1 cellular context compared by ENCODE assay signal in the genomic region with DNA sequence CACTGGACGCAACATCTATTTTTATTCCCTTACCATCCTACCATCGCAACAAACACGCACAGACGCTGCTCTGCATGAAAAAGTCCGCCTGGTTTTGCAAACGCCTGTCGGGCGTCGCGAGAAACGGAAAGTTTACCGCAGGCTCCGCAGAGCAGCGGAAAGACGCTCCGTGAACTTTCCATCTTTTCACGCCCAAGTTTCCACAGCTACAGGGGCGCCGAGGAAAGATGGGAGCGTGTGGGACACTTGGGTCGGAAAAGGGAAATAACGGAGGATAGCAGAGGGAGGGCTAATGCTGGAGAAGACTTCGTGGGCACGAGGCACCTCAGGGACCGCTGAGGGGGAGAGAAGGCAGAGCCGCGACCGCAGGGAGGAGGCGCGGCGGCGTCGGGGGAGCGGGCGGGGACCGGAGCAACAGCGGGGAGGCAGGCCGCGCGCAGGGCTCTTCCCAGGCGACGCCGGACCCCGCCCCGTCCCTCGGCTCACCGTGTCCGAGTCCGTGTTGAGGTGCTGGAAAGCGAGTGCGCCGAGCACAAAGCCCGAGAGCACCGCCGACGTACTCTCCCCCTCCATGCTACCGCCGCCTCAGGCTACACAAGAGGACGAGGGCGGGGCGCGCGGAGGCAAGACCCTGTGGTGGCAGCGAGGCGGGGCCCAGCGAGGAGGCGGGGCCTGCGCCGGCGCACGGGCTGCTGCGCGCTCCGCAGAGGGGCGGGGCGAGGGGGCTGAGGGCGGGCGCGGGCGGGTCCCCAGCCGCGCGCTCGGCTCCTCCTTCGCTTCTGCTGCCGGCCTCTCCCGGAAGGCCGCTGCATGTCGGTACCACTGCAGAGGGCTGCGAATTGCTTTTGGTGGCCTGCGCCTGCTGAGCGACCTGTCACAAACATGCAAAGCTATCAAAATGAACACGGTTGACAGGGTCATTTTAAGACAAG.
TF ChIP-seq lines count a peak whose summit lies in the region.

ABRAXAS1 (minus strand) TSS at position 601 of the 932 bp plus-strand sequence; CDS start at position 573, 28 bp downstream.

TF ChIP-seq in K562, 482 proteins besides CTCF, POLR2A, EP300 and RAD21 (continued from another document and continues in another):
- TF ChIP-seq ZBTB17 (CRISPR knock-in tag; IDR thresholded peaks at IDR 0.05) (peak; percentile 54; the same call in 1 of the 2 replicates), ZNF644 (tag; IDR thresholded peaks at IDR 0.05; ENCODE audit: low read depth) (no peak), ZFX (CRISPR knock-in tag; IDR thresholded peaks at IDR 0.05) (peak; percentile 71), ZNF146 (CRISPR knock-in tag; IDR thresholded peaks at IDR 0.05; ENCODE audit: unreplicated experiment) (no peak), MBD2 (IDR thresholded peaks at IDR 0.05; ENCODE audit: borderline replicate concordance, low read depth) (peak; percentile 77; the same call in 1 of the 2 replicates), LARP7 (IDR thresholded peaks at IDR 0.05) (peak; percentile 83; the same call in 1 of the 2 replicates), U2AF2 (optimal IDR thresholded peaks at IDR 0.05; ENCODE audit: low read depth, low read length) (no peak), TCF7 (IDR thresholded peaks at IDR 0.05; ENCODE audit: borderline replicate concordance) (no peak), EP400 (IDR thresholded peaks at IDR 0.05) (peak; percentile 61), HDAC1 (IDR thresholded peaks at IDR 0.05) (peak in 1 of 2 experiments; percentile 79; a peak in 2 of 4 replicates), NRF1 (conservative IDR thresholded peaks at IDR 0.05 in 1 of 2, IDR thresholded peaks at IDR 0.05 in 1 of 2) (peak; percentile 95 to 96), MAX (CRISPR knock-in tag; IDR thresholded peaks at IDR 0.05) (peak; percentile 91), ZSCAN32 (CRISPR knock-in tag; IDR thresholded peaks at IDR 0.05) (no peak), PPARD (CRISPR knock-in tag; IDR thresholded peaks at IDR 0.05) (no peak), NR3C1 (CRISPR knock-in tag; IDR thresholded peaks at IDR 0.05) (peak; percentile 57; the same call in 1 of the 2 replicates), CBFA2T2 (conservative IDR thresholded peaks at IDR 0.05) (no peak), KLF13 (tag; IDR thresholded peaks at IDR 0.05; ENCODE audit: borderline replicate concordance, low read depth) (peak; percentile 70; the same call in 1 of the 2 replicates), KDM4B (IDR thresholded peaks at IDR 0.05; ENCODE audit: borderline replicate concordance in 2 of 2, low read depth in 1 of 2) (0 out of 4 replicates have a peak, but pooled peaks of 1 of the 2 experiments have one; percentile 26), NR4A1 (CRISPR knock-in tag; IDR thresholded peaks at IDR 0.05) (no peak), NR4A1 (tag; IDR thresholded peaks at IDR 0.05) (0 out of 2 replicates have a peak, but pooled peaks have one; percentile 34), CREB1 (IDR thresholded peaks at IDR 0.05) (peak; percentile 45), CREB1 (CRISPR knock-in tag; IDR thresholded peaks at IDR 0.05) (peak; percentile 66; the same call in 1 of the 2 replicates), NUFIP1 (IDR thresholded peaks at IDR 0.05; ENCODE audit: partially characterized antibody) (peak; percentile 74), ZNF551 (CRISPR knock-in tag; IDR thresholded peaks at IDR 0.05) (no peak), CEBPG (CRISPR knock-in tag; IDR thresholded peaks at IDR 0.05) (no peak), CEBPG (tag; conservative IDR thresholded peaks at IDR 0.05 in 1 of 2, IDR thresholded peaks at IDR 0.05 in 1 of 2) (no peak), VEZF1 (CRISPR knock-in tag; IDR thresholded peaks at IDR 0.05) (peak; percentile 96), SMC3 (conservative IDR thresholded peaks at IDR 0.05; ENCODE audit: insufficient read depth, low read depth, low read length) (0 out of 2 replicates have a peak, but pooled peaks have one; percentile 18), MYNN (IDR thresholded peaks at IDR 0.05) (no peak; the same call in 1 of the 2 replicates), MYNN (CRISPR knock-in tag; IDR thresholded peaks at IDR 0.05) (no peak), ZNF212 (CRISPR knock-in tag; IDR thresholded peaks at IDR 0.05) (no peak), POLR3A (IDR thresholded peaks at IDR 0.05; ENCODE audit: borderline replicate concordance, extremely low read depth, insufficient read depth, insufficient read length) (no peak), ARID1B (IDR thresholded peaks at IDR 0.05) (peak; percentile 46; the same call in 1 of the 2 replicates), HLTF (IDR thresholded peaks at IDR 0.05) (peak; percentile 74), ZNF785 (CRISPR knock-in tag; IDR thresholded peaks at IDR 0.05) (peak; percentile 46; the same call in 1 of the 2 replicates)
- TF ChIP-seq, protein P1, sequence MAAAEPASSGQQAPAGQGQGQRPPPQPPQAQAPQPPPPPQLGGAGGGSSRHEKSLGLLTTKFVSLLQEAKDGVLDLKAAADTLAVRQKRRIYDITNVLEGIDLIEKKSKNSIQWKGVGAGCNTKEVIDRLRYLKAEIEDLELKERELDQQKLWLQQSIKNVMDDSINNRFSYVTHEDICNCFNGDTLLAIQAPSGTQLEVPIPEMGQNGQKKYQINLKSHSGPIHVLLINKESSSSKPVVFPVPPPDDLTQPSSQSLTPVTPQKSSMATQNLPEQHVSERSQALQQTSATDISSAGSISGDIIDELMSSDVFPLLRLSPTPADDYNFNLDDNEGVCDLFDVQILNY (CRISPR knock-in tag; IDR thresholded peaks at IDR 0.05) = peak; percentile 93
- TF ChIP-seq, protein P2, sequence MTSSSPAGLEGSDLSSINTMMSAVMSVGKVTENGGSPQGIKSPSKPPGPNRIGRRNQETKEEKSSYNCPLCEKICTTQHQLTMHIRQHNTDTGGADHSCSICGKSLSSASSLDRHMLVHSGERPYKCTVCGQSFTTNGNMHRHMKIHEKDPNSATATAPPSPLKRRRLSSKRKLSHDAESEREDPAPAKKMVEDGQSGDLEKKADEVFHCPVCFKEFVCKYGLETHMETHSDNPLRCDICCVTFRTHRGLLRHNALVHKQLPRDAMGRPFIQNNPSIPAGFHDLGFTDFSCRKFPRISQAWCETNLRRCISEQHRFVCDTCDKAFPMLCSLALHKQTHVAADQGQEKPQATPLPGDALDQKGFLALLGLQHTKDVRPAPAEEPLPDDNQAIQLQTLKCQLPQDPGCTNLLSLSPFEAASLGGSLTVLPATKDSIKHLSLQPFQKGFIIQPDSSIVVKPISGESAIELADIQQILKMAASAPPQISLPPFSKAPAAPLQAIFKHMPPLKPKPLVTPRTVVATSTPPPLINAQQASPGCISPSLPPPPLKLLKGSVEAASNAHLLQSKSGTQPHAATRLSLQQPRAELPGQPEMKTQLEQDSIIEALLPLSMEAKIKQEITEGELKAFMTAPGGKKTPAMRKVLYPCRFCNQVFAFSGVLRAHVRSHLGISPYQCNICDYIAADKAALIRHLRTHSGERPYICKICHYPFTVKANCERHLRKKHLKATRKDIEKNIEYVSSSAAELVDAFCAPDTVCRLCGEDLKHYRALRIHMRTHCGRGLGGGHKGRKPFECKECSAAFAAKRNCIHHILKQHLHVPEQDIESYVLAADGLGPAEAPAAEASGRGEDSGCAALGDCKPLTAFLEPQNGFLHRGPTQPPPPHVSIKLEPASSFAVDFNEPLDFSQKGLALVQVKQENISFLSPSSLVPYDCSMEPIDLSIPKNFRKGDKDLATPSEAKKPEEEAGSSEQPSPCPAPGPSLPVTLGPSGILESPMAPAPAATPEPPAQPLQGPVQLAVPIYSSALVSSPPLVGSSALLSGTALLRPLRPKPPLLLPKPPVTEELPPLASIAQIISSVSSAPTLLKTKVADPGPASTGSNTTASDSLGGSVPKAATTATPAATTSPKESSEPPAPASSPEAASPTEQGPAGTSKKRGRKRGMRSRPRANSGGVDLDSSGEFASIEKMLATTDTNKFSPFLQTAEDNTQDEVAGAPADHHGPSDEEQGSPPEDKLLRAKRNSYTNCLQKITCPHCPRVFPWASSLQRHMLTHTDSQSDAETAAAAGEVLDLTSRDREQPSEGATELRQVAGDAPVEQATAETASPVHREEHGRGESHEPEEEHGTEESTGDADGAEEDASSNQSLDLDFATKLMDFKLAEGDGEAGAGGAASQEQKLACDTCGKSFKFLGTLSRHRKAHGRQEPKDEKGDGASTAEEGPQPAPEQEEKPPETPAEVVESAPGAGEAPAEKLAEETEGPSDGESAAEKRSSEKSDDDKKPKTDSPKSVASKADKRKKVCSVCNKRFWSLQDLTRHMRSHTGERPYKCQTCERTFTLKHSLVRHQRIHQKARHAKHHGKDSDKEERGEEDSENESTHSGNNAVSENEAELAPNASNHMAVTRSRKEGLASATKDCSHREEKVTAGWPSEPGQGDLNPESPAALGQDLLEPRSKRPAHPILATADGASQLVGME (CRISPR knock-in tag; IDR thresholded peaks at IDR 0.05) = 0 out of 2 replicates have a peak, but pooled peaks have one; percentile 61
- TF ChIP-seq, protein P3, sequence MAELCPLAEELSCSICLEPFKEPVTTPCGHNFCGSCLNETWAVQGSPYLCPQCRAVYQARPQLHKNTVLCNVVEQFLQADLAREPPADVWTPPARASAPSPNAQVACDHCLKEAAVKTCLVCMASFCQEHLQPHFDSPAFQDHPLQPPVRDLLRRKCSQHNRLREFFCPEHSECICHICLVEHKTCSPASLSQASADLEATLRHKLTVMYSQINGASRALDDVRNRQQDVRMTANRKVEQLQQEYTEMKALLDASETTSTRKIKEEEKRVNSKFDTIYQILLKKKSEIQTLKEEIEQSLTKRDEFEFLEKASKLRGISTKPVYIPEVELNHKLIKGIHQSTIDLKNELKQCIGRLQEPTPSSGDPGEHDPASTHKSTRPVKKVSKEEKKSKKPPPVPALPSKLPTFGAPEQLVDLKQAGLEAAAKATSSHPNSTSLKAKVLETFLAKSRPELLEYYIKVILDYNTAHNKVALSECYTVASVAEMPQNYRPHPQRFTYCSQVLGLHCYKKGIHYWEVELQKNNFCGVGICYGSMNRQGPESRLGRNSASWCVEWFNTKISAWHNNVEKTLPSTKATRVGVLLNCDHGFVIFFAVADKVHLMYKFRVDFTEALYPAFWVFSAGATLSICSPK (IDR thresholded peaks at IDR 0.05; ENCODE audit: borderline replicate concordance) = no peak
- TF ChIP-seq, protein P4, sequence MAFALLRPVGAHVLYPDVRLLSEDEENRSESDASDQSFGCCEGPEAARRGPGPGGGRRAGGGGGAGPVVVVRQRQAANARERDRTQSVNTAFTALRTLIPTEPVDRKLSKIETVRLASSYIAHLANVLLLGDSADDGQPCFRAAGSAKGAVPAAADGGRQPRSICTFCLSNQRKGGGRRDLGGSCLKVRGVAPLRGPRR (CRISPR knock-in tag; IDR thresholded peaks at IDR 0.05) = no peak
- TF ChIP-seq, protein P5, sequence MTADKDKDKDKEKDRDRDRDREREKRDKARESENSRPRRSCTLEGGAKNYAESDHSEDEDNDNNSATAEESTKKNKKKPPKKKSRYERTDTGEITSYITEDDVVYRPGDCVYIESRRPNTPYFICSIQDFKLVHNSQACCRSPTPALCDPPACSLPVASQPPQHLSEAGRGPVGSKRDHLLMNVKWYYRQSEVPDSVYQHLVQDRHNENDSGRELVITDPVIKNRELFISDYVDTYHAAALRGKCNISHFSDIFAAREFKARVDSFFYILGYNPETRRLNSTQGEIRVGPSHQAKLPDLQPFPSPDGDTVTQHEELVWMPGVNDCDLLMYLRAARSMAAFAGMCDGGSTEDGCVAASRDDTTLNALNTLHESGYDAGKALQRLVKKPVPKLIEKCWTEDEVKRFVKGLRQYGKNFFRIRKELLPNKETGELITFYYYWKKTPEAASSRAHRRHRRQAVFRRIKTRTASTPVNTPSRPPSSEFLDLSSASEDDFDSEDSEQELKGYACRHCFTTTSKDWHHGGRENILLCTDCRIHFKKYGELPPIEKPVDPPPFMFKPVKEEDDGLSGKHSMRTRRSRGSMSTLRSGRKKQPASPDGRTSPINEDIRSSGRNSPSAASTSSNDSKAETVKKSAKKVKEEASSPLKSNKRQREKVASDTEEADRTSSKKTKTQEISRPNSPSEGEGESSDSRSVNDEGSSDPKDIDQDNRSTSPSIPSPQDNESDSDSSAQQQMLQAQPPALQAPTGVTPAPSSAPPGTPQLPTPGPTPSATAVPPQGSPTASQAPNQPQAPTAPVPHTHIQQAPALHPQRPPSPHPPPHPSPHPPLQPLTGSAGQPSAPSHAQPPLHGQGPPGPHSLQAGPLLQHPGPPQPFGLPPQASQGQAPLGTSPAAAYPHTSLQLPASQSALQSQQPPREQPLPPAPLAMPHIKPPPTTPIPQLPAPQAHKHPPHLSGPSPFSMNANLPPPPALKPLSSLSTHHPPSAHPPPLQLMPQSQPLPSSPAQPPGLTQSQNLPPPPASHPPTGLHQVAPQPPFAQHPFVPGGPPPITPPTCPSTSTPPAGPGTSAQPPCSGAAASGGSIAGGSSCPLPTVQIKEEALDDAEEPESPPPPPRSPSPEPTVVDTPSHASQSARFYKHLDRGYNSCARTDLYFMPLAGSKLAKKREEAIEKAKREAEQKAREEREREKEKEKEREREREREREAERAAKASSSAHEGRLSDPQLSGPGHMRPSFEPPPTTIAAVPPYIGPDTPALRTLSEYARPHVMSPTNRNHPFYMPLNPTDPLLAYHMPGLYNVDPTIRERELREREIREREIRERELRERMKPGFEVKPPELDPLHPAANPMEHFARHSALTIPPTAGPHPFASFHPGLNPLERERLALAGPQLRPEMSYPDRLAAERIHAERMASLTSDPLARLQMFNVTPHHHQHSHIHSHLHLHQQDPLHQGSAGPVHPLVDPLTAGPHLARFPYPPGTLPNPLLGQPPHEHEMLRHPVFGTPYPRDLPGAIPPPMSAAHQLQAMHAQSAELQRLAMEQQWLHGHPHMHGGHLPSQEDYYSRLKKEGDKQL (CRISPR knock-in tag; IDR thresholded peaks at IDR 0.05; ENCODE audit: borderline replicate concordance) = no peak
- TF ChIP-seq, protein P6, sequence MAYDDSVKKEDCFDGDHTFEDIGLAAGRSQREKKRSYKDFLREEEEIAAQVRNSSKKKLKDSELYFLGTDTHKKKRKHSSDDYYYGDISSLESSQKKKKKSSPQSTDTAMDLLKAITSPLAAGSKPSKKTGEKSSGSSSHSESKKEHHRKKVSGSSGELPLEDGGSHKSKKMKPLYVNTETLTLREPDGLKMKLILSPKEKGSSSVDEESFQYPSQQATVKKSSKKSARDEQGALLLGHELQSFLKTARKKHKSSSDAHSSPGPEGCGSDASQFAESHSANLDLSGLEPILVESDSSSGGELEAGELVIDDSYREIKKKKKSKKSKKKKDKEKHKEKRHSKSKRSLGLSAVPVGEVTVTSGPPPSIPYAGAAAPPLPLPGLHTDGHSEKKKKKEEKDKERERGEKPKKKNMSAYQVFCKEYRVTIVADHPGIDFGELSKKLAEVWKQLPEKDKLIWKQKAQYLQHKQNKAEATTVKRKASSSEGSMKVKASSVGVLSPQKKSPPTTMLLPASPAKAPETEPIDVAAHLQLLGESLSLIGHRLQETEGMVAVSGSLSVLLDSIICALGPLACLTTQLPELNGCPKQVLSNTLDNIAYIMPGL (CRISPR knock-in tag; IDR thresholded peaks at IDR 0.05) = peak; percentile 73; the same call in 1 of the 2 replicates
